In the genomic region with DNA sequence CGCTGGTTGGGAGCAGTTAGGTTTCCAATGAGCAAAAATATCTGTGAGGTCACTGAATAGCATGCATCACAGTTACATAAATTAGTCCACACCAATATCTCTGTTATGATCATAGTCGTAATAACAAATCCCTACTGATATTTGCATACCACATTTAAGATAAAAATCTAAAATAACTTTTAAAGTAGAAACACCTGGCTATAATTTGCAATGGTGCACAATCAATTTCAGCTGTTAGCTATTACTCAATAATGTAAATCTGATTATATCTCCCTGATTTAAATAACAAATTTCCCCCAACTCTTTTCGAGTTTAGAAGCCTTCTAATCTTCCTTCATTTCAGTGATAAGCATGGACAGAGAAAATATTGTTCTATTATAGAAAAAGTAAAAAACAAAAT, we compare ENCODE assay signal across 1 cellular context.
TF ChIP-seq lines count a peak whose summit lies in the region.

No MANE protein-coding gene starts in this region.

TF ChIP-seq in SK-N-SH treated with all-trans-retinoic acid at 6 μM for 48 hours, 23 proteins besides CTCF, POLR2A, EP300 and RAD21 (continued from another document):
- TF ChIP-seq PATZ1 (CRISPR knock-in tag; IDR thresholded peaks at IDR 0.05; ENCODE audit: borderline replicate concordance) (no peak), ZFP3 (CRISPR knock-in tag; IDR thresholded peaks at IDR 0.05) (no peak), ESRRG (CRISPR knock-in tag; IDR thresholded peaks at IDR 0.05) (no peak), CSDC2 (CRISPR knock-in tag; IDR thresholded peaks at IDR 0.05) (no peak), RARB (CRISPR knock-in tag; IDR thresholded peaks at IDR 0.05) (no peak)
- TF ChIP-seq, protein P1, sequence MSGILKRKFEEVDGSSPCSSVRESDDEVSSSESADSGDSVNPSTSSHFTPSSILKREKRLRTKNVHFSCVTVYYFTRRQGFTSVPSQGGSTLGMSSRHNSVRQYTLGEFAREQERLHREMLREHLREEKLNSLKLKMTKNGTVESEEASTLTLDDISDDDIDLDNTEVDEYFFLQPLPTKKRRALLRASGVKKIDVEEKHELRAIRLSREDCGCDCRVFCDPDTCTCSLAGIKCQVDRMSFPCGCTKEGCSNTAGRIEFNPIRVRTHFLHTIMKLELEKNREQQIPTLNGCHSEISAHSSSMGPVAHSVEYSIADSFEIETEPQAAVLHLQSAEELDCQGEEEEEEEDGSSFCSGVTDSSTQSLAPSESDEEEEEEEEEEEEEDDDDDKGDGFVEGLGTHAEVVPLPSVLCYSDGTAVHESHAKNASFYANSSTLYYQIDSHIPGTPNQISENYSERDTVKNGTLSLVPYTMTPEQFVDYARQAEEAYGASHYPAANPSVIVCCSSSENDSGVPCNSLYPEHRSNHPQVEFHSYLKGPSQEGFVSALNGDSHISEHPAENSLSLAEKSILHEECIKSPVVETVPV (CRISPR knock-in tag; IDR thresholded peaks at IDR 0.05), result 0 out of 2 replicates have a peak, but pooled peaks have one; percentile 30
